Comparison of ENCODE assay signal across 27 cellular contexts in the genomic region with DNA sequence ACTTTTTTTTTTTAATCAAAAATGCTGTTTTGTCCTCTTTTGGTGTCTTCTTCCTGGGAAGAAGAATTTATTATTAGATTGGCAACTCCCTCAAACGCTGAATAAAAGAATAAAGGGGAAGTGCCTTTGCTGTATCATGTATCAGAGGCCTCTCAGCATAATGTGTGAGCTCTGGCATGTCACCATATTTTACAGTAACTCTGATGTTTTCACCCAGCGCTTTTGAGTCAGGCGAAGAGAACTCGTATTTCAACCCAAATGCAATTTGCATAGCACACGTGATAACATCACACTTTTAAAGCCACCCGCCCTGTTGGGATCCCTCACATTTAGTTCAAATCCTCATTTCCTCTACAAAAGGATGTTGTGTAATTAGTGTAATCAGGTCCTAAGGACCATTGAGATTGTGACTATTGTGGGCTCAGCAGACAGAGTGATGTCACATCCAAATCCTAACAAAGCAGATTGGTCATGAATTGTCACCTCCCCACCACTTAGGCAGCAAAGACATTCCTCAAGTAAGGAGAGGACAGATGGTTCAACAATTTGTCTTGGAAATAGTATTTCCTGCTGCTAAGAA.
DNase-seq lines count a peak whose midpoint lies in the region; ATAC-seq, FAIRE-seq and TF ChIP-seq lines count a peak whose summit lies in the region.
"Had no signal": no experiment of that assay in that cellular context is flagged by ENCODE, and none has a peak within 500 bp of the region (broad histone marks: within the 10 kb centered on the region; RNA-seq: fewer than 3 reads in every experiment).

No MANE protein-coding gene starts in this region.

- H3K4me1 Mint-ChIP-seq in H9 (peaks cover 9 to 14% of the 10 kb centered on the region in 2 experiments), astrocyte (ENCODE audit: low read depth, unreplicated experiment) (peaks cover 2% of the 10 kb centered on the region)
- H3K4me1 Mint-ChIP-seq in activated T-helper 17 cell treated with anti-CD3 and anti-CD28 coated beads, Interleukin-2, amount 50 U/mL, for 72 hours, result no peaks in the 10 kb centered on the region

- H4K8ac ChIP-seq in H9 (replicated peaks; ENCODE audit: insufficient read length, low read depth, low read length), result no peak overlapping the region
- H4K8ac ChIP-seq in mesendoderm (ENCODE audit: low read depth, low read length), result no peak overlapping the region

- H4K91ac ChIP-seq in H9 (ENCODE audit: insufficient read length, low read depth, low read length), result no peak overlapping the region

- no peaks in the 10 kb centered on the region; a peak in 2 of 5 replicates for H3K9me3 Mint-ChIP-seq in H9
- peaks cover 4% of the 10 kb centered on the region for H3K9me3 Mint-ChIP-seq in astrocyte (ENCODE audit: unreplicated experiment)
- H3K9me3 Mint-ChIP-seq in activated T-helper 17 cell treated with anti-CD3 and anti-CD28 coated beads, Interleukin-2, amount 50 U/mL, for 72 hours, result peaks cover 12% of the 10 kb centered on the region

- no peak overlapping the region for H3K9ac ChIP-seq in H9 (ENCODE audit: extremely low read depth, insufficient read length, low read length)
- no peak overlapping the region for H3K9ac ChIP-seq in astrocyte (ENCODE audit: low read length)
- H3K9ac ChIP-seq in mesendoderm (ENCODE audit: low read length), result no peak overlapping the region
- H3K9ac ChIP-seq: BLaER1 treated with 17β-estradiol and CSF1 and Interleukin-3, amounts not matched to agents 10 nM and 100 nM had no signal

- H3K36me3 ChIP-seq in astrocyte (ENCODE audit: insufficient read depth, low read length) (no peaks in the 10 kb centered on the region), mesendoderm (ENCODE audit: control insufficient read depth, insufficient read depth, low read length) (no peaks in the 10 kb centered on the region)
- H3K36me3 ChIP-seq: BLaER1 treated with 17β-estradiol and CSF1 and Interleukin-3, amounts not matched to agents 10 nM and 100 nM had no signal

- H3K4me3 ChIP-seq in astrocyte (ENCODE audit: insufficient read depth, low read depth, low read length), result no peak overlapping the region
- H3K4me3 ChIP-seq in mesendoderm (ENCODE audit: low read length), result no peak overlapping the region
- H3K4me3 ChIP-seq: BLaER1 treated with 17β-estradiol and CSF1 and Interleukin-3, amounts not matched to agents 10 nM and 100 nM; GM12878; K562; SK-N-MC had no signal

- H3K14ac ChIP-seq in H9 (ENCODE audit: insufficient read depth, low read length), result no peak overlapping the region

- H3K4me2 ChIP-seq in H9 (ENCODE audit: insufficient read depth, insufficient read length, low read length) (no peak overlapping the region), astrocyte (ENCODE audit: low read length) (no peak overlapping the region), mesendoderm (ENCODE audit: low read length) (no peak overlapping the region)
- H3K4me2 ChIP-seq: BLaER1 treated with 17β-estradiol and CSF1 and Interleukin-3, amounts not matched to agents 10 nM and 100 nM had no signal

- no peak for TF ChIP-seq CTCF in H9 (conservative IDR thresholded peaks at IDR 0.05)
- TF ChIP-seq CTCF in astrocyte (IDR thresholded peaks at IDR 0.05; ENCODE audit: insufficient read depth, low read depth, low read length), result no peak

- H3K56ac ChIP-seq in H9 (ENCODE audit: insufficient read length, low read depth, low read length) (no peak overlapping the region), mesendoderm (ENCODE audit: low read length) (no peak overlapping the region)

- no peaks in the 10 kb centered on the region for H3K79me1 ChIP-seq in H9 (ENCODE audit: insufficient read depth, low read depth, low read length, poor library complexity, severe bottlenecking)
- H3K79me1 ChIP-seq in mesendoderm (ENCODE audit: low read length), result no peaks in the 10 kb centered on the region

- H3K79me2 ChIP-seq in H9 (ENCODE audit: insufficient read depth, low read length) (no peaks in the 10 kb centered on the region; the same call in 1 of the 2 replicates), astrocyte (ENCODE audit: insufficient read depth, low read length) (no peaks in the 10 kb centered on the region), mesendoderm (ENCODE audit: control insufficient read depth, insufficient read depth, low read length) (no peaks in the 10 kb centered on the region)

- ATAC-seq in activated T-helper 17 cell treated with anti-CD3 and anti-CD28 coated beads, Interleukin-2, amount 50 U/mL, for 72 hours (replicated peaks), result no peak
- ATAC-seq: GM12878, K562 had no signal

- H2AK5ac ChIP-seq in H9 (ENCODE audit: insufficient read length, low read length), result no peak overlapping the region
- no peak overlapping the region for H2AK5ac ChIP-seq in mesendoderm (ENCODE audit: low read length)

- WGBS in H9 (ENCODE audit: extremely low coverage, insufficient read length, low lambda C conversion rate), result no CpG with 5 or more reads among the region's 6 CpGs
- WGBS in mesendoderm (ENCODE audit: extremely low coverage, insufficient coverage, low lambda C conversion rate), result no CpG with 5 or more reads among the region's 6 CpGs

- H3K18ac ChIP-seq in H9 (ENCODE audit: insufficient read length, low read depth, low read length) (no peak overlapping the region), mesendoderm (ENCODE audit: low read length) (peak overlapping the region; percentile 60)

- H3K4ac ChIP-seq in H9 (ENCODE audit: low read depth, low read length), result no peak overlapping the region
- H3K4ac ChIP-seq in mesendoderm (ENCODE audit: low read depth, low read length), result no peak overlapping the region

- no peak overlapping the region for H2BK120ac ChIP-seq in H9 (ENCODE audit: low read depth, low read length, poor library complexity, severe bottlenecking)
- no peak overlapping the region for H2BK120ac ChIP-seq in mesendoderm (ENCODE audit: low read depth, low read length)

- peak overlapping the region; percentile 11 for H2BK20ac ChIP-seq in H9 (ENCODE audit: low read depth, low read length, poor library complexity, severe bottlenecking)

- H3K27me3 Mint-ChIP-seq in H9 (ENCODE audit: low read depth) (no peaks in the 10 kb centered on the region), astrocyte (ENCODE audit: low read depth, unreplicated experiment) (no peaks in the 10 kb centered on the region)
- no peaks in the 10 kb centered on the region for H3K27me3 Mint-ChIP-seq in activated T-helper 17 cell treated with anti-CD3 and anti-CD28 coated beads, Interleukin-2, amount 50 U/mL, for 72 hours
- H3K27me3 Mint-ChIP-seq: CD4-positive, alpha-beta T cell had no signal

- no peaks in the 10 kb centered on the region for H3K27me3 ChIP-seq in H9 (ENCODE audit: insufficient read depth, low read length)
- H3K27me3 ChIP-seq in astrocyte (ENCODE audit: insufficient read depth, low read length), result no peaks in the 10 kb centered on the region
- H3K27me3 ChIP-seq in mesendoderm (ENCODE audit: insufficient read depth, low read length, poor library complexity), result no peaks in the 10 kb centered on the region
- H3K27me3 ChIP-seq: BLaER1 treated with 17β-estradiol and CSF1 and Interleukin-3, amounts not matched to agents 10 nM and 100 nM had no signal

- H2BK15ac ChIP-seq in H9 (ENCODE audit: low read depth, low read length) (no peak overlapping the region), mesendoderm (replicated peaks; ENCODE audit: low read depth) (no peak overlapping the region)

- DNase-seq in H9, result no peak
- peak; percentile 19 to 70 for DNase-seq in NCI-H524 (lab: John Stamatoyannopoulos, UW)
- no peak for DNase-seq in astrocyte (ENCODE audit: low read depth)
- peak; percentile 95 for DNase-seq in mesendoderm
- DNase-seq in HT-29 (ENCODE audit: low spot score), result no peak
- DNase-seq in EL, result no peak
- DNase-seq in T-helper 2 cell, result no peak
- DNase-seq: AML-193; CD4-positive, alpha-beta T cell; GDM1; Kasumi-1; NCI-H1105; NCI-H146; NCI-H1930; NCI-H446 treated with DMSO at 0.1 percent for 48 hours; NCI-H774; SIG-M5; SW 1271 had no signal

- H3K23ac ChIP-seq in H9 (ENCODE audit: insufficient read length, low read depth, low read length) (no peak overlapping the region), mesendoderm (ENCODE audit: low read length) (no peak overlapping the region)

- no peak overlapping the region for H2BK12ac ChIP-seq in H9 (ENCODE audit: insufficient read length, low read depth, low read length)

- H3K4me1 ChIP-seq in H9 (ENCODE audit: insufficient read depth, low read length) (peaks cover 5% of the 10 kb centered on the region; the same call in 1 of the 2 replicates), astrocyte (ENCODE audit: insufficient read depth, low read length) (no peaks in the 10 kb centered on the region), mesendoderm (ENCODE audit: control insufficient read depth, low read depth, low read length) (no peaks in the 10 kb centered on the region)
- H3K4me1 ChIP-seq: BLaER1 treated with 17β-estradiol and CSF1 and Interleukin-3, amounts not matched to agents 10 nM and 100 nM had no signal

- no peak overlapping the region for H3K27ac Mint-ChIP-seq in H9
- H3K27ac Mint-ChIP-seq in astrocyte (ENCODE audit: unreplicated experiment), result peak overlapping the region; percentile 6
- H3K27ac Mint-ChIP-seq in activated T-helper 17 cell treated with anti-CD3 and anti-CD28 coated beads, Interleukin-2, amount 50 U/mL, for 72 hours, result no peak overlapping the region
- H3K27ac Mint-ChIP-seq: CD4-positive, alpha-beta T cell had no signal

- no peaks in the 10 kb centered on the region for H4K20me1 ChIP-seq in H9 (ENCODE audit: control insufficient read depth, insufficient read depth, insufficient read length)
- H4K20me1 ChIP-seq in astrocyte (ENCODE audit: insufficient read depth, low read length), result no peaks in the 10 kb centered on the region
- H4K20me1 ChIP-seq: BLaER1 treated with 17β-estradiol and CSF1 and Interleukin-3, amounts not matched to agents 10 nM and 100 nM had no signal

- no peak overlapping the region for H2AFZ ChIP-seq in H9 (ENCODE audit: low read length)
- no peak overlapping the region for H2AFZ ChIP-seq in astrocyte (ENCODE audit: low read depth, low read length)

- H3K4me3 Mint-ChIP-seq in H9 (no peak overlapping the region), astrocyte (ENCODE audit: unreplicated experiment) (no peak overlapping the region)
- no peak overlapping the region for H3K4me3 Mint-ChIP-seq in activated T-helper 17 cell treated with anti-CD3 and anti-CD28 coated beads, Interleukin-2, amount 50 U/mL, for 72 hours
- H3K4me3 Mint-ChIP-seq: CD4-positive, alpha-beta T cell had no signal

- H3K27ac ChIP-seq in H9 (ENCODE audit: insufficient read length, low read depth, low read length) (no peak overlapping the region), astrocyte (ENCODE audit: low read depth, low read length) (no peak overlapping the region), mesendoderm (ENCODE audit: low read depth, low read length) (no peak overlapping the region)
- H3K27ac ChIP-seq: BLaER1 treated with 17β-estradiol and CSF1 and Interleukin-3, amounts not matched to agents 10 nM and 100 nM; HL-60; SK-N-MC had no signal

- no peak for FAIRE-seq in astrocyte (lab: Jason Lieb, UNC)
- FAIRE-seq: A204.1, D721Med, GM12878, K562, RCC 7860 had no signal

- no peaks in the 10 kb centered on the region for H3K36me3 Mint-ChIP-seq in H9 (ENCODE audit: insufficient read depth in 1 of 3, low read depth in 3 of 3)
- no peaks in the 10 kb centered on the region for H3K36me3 Mint-ChIP-seq in astrocyte (ENCODE audit: low read depth, unreplicated experiment)
- no peaks in the 10 kb centered on the region for H3K36me3 Mint-ChIP-seq in activated T-helper 17 cell treated with anti-CD3 and anti-CD28 coated beads, Interleukin-2, amount 50 U/mL, for 72 hours (ENCODE audit: low read depth)

- H2BK5ac ChIP-seq in H9 (ENCODE audit: insufficient read length, low read length), result no peak overlapping the region
- no peak overlapping the region for H2BK5ac ChIP-seq in mesendoderm (ENCODE audit: low read length)

- no peak overlapping the region for H3T11ph ChIP-seq in H9 (ENCODE audit: low read length)

- no peaks in the 10 kb centered on the region for H3K23me2 ChIP-seq in H9 (ENCODE audit: insufficient read length, low read depth, low read length, poor library complexity, severe bottlenecking)

- H4K5ac ChIP-seq in H9 (ENCODE audit: insufficient read length, low read depth, low read length), result no peak overlapping the region
- H4K5ac ChIP-seq in mesendoderm (ENCODE audit: low read length), result no peak overlapping the region

- H3K9me3 ChIP-seq in H9 (ENCODE audit: control insufficient read depth, low read depth, low read length) (no peaks in the 10 kb centered on the region), astrocyte (ENCODE audit: insufficient read depth, low read depth, low read length) (no peaks in the 10 kb centered on the region)
- H3K9me3 ChIP-seq: BLaER1 treated with 17β-estradiol and CSF1 and Interleukin-3, amounts not matched to agents 10 nM and 100 nM had no signal

Comparison
In these comparisons a context has a peak if more than half of its experiments do, and no peak if none do; other contexts are left out.
1. DNase-seq: peak in NCI-H524 (2 of 2) and mesendoderm (single experiment); none in H9 (single experiment), astrocyte (single experiment), HT-29 (single experiment), EL (single experiment) and T-helper 2 cell (0 of 5).